In genomic region chr11:121366970-121367369, GRCh38 we compare ENCODE assay signal across 8 cellular contexts.
DNase-seq lines count a peak whose midpoint lies in the region; ATAC-seq lines count a peak whose summit lies in the region.

No MANE protein-coding gene starts in this region.

- no peak overlapping the region for H3K4me3 Mint-ChIP-seq in activated T-cell treated with anti-CD3 and anti-CD28 coated beads, Interleukin-2, amount 50 U/mL, for 24 hours
- no peak overlapping the region for H3K4me3 Mint-ChIP-seq in activated naive CD8-positive, alpha-beta T cell treated with anti-CD3 and anti-CD28 coated beads for 36 hours
- H3K4me3 Mint-ChIP-seq in stimulated activated memory B cell treated with anti-CD40 and anti-IgM and Interleukin-4, amounts not matched to agents 10 μg/mL and 1 μg/mL and 100 μg/mL, for 72 hours: peak overlapping the region; percentile 64

- no peaks in the 10 kb centered on the region for H3K36me3 Mint-ChIP-seq in activated T-cell treated with anti-CD3 and anti-CD28 coated beads, Interleukin-2, amount 50 U/mL, for 24 hours (ENCODE audit: low read depth)
- peaks cover 3% of the 10 kb centered on the region for H3K36me3 Mint-ChIP-seq in activated naive CD8-positive, alpha-beta T cell treated with anti-CD3 and anti-CD28 coated beads for 36 hours
- no peaks in the 10 kb centered on the region for H3K36me3 Mint-ChIP-seq in stimulated activated memory B cell treated with anti-CD40 and anti-IgM and Interleukin-4, amounts not matched to agents 10 μg/mL and 1 μg/mL and 100 μg/mL, for 72 hours

- H3K27me3 Mint-ChIP-seq in activated T-cell treated with anti-CD3 and anti-CD28 coated beads, Interleukin-2, amount 50 U/mL, for 24 hours: no peaks in the 10 kb centered on the region
- no peaks in the 10 kb centered on the region for H3K27me3 Mint-ChIP-seq in activated naive CD8-positive, alpha-beta T cell treated with anti-CD3 and anti-CD28 coated beads for 36 hours
- peaks cover 9% of the 10 kb centered on the region for H3K27me3 Mint-ChIP-seq in stimulated activated memory B cell treated with anti-CD40 and anti-IgM and Interleukin-4, amounts not matched to agents 10 μg/mL and 1 μg/mL and 100 μg/mL, for 72 hours

- peak overlapping the region; percentile 80 for H3K27ac Mint-ChIP-seq in activated T-cell treated with anti-CD3 and anti-CD28 coated beads, Interleukin-2, amount 50 U/mL, for 24 hours
- H3K27ac Mint-ChIP-seq in activated naive CD8-positive, alpha-beta T cell treated with anti-CD3 and anti-CD28 coated beads for 36 hours: peak overlapping the region; percentile 84
- peak overlapping the region; percentile 67 for H3K27ac Mint-ChIP-seq in stimulated activated memory B cell treated with anti-CD40 and anti-IgM and Interleukin-4, amounts not matched to agents 10 μg/mL and 1 μg/mL and 100 μg/mL, for 72 hours

- DNase-seq in activated T-cell treated with anti-CD3 and anti-CD28 coated beads, Interleukin-2, amount 50 U/mL, for 24 hours: no peak
- no peak for DNase-seq in activated T-cell treated with anti-CD3 and anti-CD28 coated beads, Interleukin-2, amount 50 U/mL, for 48 hours
- no peak for DNase-seq in activated naive CD8-positive, alpha-beta T cell treated with anti-CD3 and anti-CD28 coated beads for 36 hours
- no peak for DNase-seq in SW 1271 (lab: John Stamatoyannopoulos, UW)

- peaks cover 2% of the 10 kb centered on the region for H3K9me3 Mint-ChIP-seq in activated T-cell treated with anti-CD3 and anti-CD28 coated beads, Interleukin-2, amount 50 U/mL, for 24 hours
- H3K9me3 Mint-ChIP-seq in activated naive CD8-positive, alpha-beta T cell treated with anti-CD3 and anti-CD28 coated beads for 36 hours: peaks cover 4% of the 10 kb centered on the region
- H3K9me3 Mint-ChIP-seq in stimulated activated memory B cell treated with anti-CD40 and anti-IgM and Interleukin-4, amounts not matched to agents 10 μg/mL and 1 μg/mL and 100 μg/mL, for 72 hours: no peaks in the 10 kb centered on the region

- peaks cover 46% of the 10 kb centered on the region for H3K4me1 Mint-ChIP-seq in activated T-cell treated with anti-CD3 and anti-CD28 coated beads, Interleukin-2, amount 50 U/mL, for 24 hours (ENCODE audit: low read depth)
- H3K4me1 Mint-ChIP-seq in activated naive CD8-positive, alpha-beta T cell treated with anti-CD3 and anti-CD28 coated beads for 36 hours: peaks cover 36% of the 10 kb centered on the region
- H3K4me1 Mint-ChIP-seq in stimulated activated memory B cell treated with anti-CD40 and anti-IgM and Interleukin-4, amounts not matched to agents 10 μg/mL and 1 μg/mL and 100 μg/mL, for 72 hours: peaks cover 36% of the 10 kb centered on the region

- ATAC-seq in HG03064 (IDR thresholded peaks at IDR 0.05; ENCODE audit: low read depth, unreplicated experiment) (peak; percentile 14), GM18861 (IDR thresholded peaks at IDR 0.05; ENCODE audit: unreplicated experiment) (no peak), GM19324 (IDR thresholded peaks at IDR 0.05; ENCODE audit: low FRiP score, unreplicated experiment) (no peak)
- peak; percentile 9 for ATAC-seq in stimulated activated memory B cell treated with anti-CD40 and anti-IgM and Interleukin-4, amounts not matched to agents 10 μg/mL and 1 μg/mL and 100 μg/mL, for 72 hours

Comparison
In these comparisons a context has a peak if more than half of its experiments do, and no peak if none do; other contexts are left out.
1. ATAC-seq: peak in HG03064 (single experiment) and stimulated activated memory B cell treated with anti-CD40 and anti-IgM and Interleukin-4, amounts not matched to agents 10 μg/mL and 1 μg/mL and 100 μg/mL, for 72 hours (single experiment); none in GM18861 (single experiment) and GM19324 (single experiment).
2. Peak in every context shown above with its lines, with median percentiles within 50 percentile points of each other: H3K27ac Mint-ChIP-seq.